9 cellular contexts compared by ENCODE assay signal in genomic region chr9:134162926-134163373, GRCh38. TPM values are rescaled to one million over a fixed set of nuclear protein-coding genes. Genes with fewer than 3 reads are reported as not detected.
DNase-seq lines count a peak whose midpoint lies in the region; ATAC-seq lines count a peak whose summit lies in the region.
"Had no signal": no experiment of that assay in that cellular context is flagged by ENCODE, and none has a peak within 500 bp of the region (broad histone marks: within the 10 kb centered on the region; RNA-seq: fewer than 3 reads in every experiment).

No MANE protein-coding gene starts in this region.

- DNase-seq in activated T-cell treated with anti-CD3 and anti-CD28 coated beads, Interleukin-2, amount 50 U/mL, for 4 hours = no peak
- DNase-seq in activated T-cell treated with anti-CD3 and anti-CD28 coated beads, Interleukin-2, amount 50 U/mL, for 1 hour = no peak
- no peak for DNase-seq in activated T-helper 2 cell treated with anti-CD3 and anti-CD28 coated beads, Interferon-gamma antibody, Interleukin-2, Interleukin-4, amounts not matched to agents 10 μg/mL and 5 μg/mL and 100 μg/mL, durations not matched to agents 14 hours and 24 hours and 36 hours (ENCODE audit: low spot score)
- DNase-seq in left kidney (ENCODE audit: low read depth, low spot score) = peak; percentile 53
- DNase-seq in NCI-H1048 (lab: John Stamatoyannopoulos, UW) = no peak
- DNase-seq: OCI-M1 had no signal

- no peak overlapping the region for H3K27ac Mint-ChIP-seq in activated T-helper 2 cell treated with anti-CD3 and anti-CD28 coated beads, Interferon-gamma antibody, Interleukin-2, Interleukin-4, amounts not matched to agents 10 μg/mL and 5 μg/mL and 100 μg/mL, durations not matched to agents 14 hours and 24 hours and 36 hours

- H3K4me1 Mint-ChIP-seq in activated T-cell treated with anti-CD3 and anti-CD28 coated beads, Interleukin-2, amount 50 U/mL, for 4 hours (ENCODE audit: low read depth) = peaks cover 15% of the 10 kb centered on the region
- peaks cover 9% of the 10 kb centered on the region for H3K4me1 Mint-ChIP-seq in activated T-helper 2 cell treated with anti-CD3 and anti-CD28 coated beads, Interferon-gamma antibody, Interleukin-2, Interleukin-4, amounts not matched to agents 10 μg/mL and 5 μg/mL and 100 μg/mL, durations not matched to agents 14 hours and 24 hours and 36 hours (ENCODE audit: low read depth)

- peak overlapping the region; percentile 60 to 66 for H3K9ac ChIP-seq in stomach smooth muscle (ENCODE audit: low read length in 2 of 2)

- intact Hi-C loops in activated T-helper 2 cell treated with anti-CD3 and anti-CD28 coated beads, Interferon-gamma antibody, Interleukin-2, Interleukin-4, amounts not matched to agents 10 μg/mL and 5 μg/mL and 100 μg/mL, durations not matched to agents 14 hours and 24 hours and 36 hours (cut with micrococcal nuclease) = loop anchor here (10.0 kb wide), 1 partner anchor 162 kb away; the partner anchor contains the start of gene RXRA

- no peaks in the 10 kb centered on the region for H3K27me3 Mint-ChIP-seq in activated T-cell treated with anti-CD3 and anti-CD28 coated beads, Interleukin-2, amount 50 U/mL, for 4 hours (ENCODE audit: low read depth)
- H3K27me3 Mint-ChIP-seq in activated T-helper 2 cell treated with anti-CD3 and anti-CD28 coated beads, Interferon-gamma antibody, Interleukin-2, Interleukin-4, amounts not matched to agents 10 μg/mL and 5 μg/mL and 100 μg/mL, durations not matched to agents 14 hours and 24 hours and 36 hours (ENCODE audit: low read depth) = no peaks in the 10 kb centered on the region

- H3K36me3 ChIP-seq in stomach smooth muscle (ENCODE audit: control insufficient read depth in 2 of 2, insufficient read depth in 2 of 2, low read length in 2 of 2) = peaks cover under 1 to 9% of the 10 kb centered on the region in 2 donors

- ATAC-seq in activated T-cell treated with anti-CD3 and anti-CD28 coated beads, Interleukin-2, amount 50 U/mL, for 4 hours = no peak
- ATAC-seq in HG02642 (IDR thresholded peaks at IDR 0.05; ENCODE audit: poor library complexity, unreplicated experiment) (no peak), HG02970 (IDR thresholded peaks at IDR 0.05; ENCODE audit: low FRiP score, unreplicated experiment) (no peak)

- no peaks in the 10 kb centered on the region for H3K27me3 ChIP-seq in stomach smooth muscle (ENCODE audit: control insufficient read depth in 1 of 2, insufficient read depth in 2 of 2, low read length in 2 of 2)

- H3K9me3 ChIP-seq in stomach smooth muscle (ENCODE audit: control insufficient read depth in 2 of 2, low read length in 2 of 2) = no peaks in the 10 kb centered on the region

- peaks cover 16% of the 10 kb centered on the region for H3K4me1 ChIP-seq in stomach smooth muscle (ENCODE audit: control insufficient read depth, insufficient read depth, low read length)

- H3K36me3 Mint-ChIP-seq in activated T-cell treated with anti-CD3 and anti-CD28 coated beads, Interleukin-2, amount 50 U/mL, for 4 hours (ENCODE audit: insufficient read depth) = peaks cover 6% of the 10 kb centered on the region
- H3K36me3 Mint-ChIP-seq in activated T-helper 2 cell treated with anti-CD3 and anti-CD28 coated beads, Interferon-gamma antibody, Interleukin-2, Interleukin-4, amounts not matched to agents 10 μg/mL and 5 μg/mL and 100 μg/mL, durations not matched to agents 14 hours and 24 hours and 36 hours (ENCODE audit: low read depth) = peaks cover 15% of the 10 kb centered on the region

- H3K27ac ChIP-seq in stomach smooth muscle (ENCODE audit: low read length) = no peak overlapping the region

- H3K4me3 Mint-ChIP-seq in activated T-cell treated with anti-CD3 and anti-CD28 coated beads, Interleukin-2, amount 50 U/mL, for 4 hours = peak overlapping the region; percentile 61
- peak overlapping the region; percentile 37 for H3K4me3 Mint-ChIP-seq in activated T-helper 2 cell treated with anti-CD3 and anti-CD28 coated beads, Interferon-gamma antibody, Interleukin-2, Interleukin-4, amounts not matched to agents 10 μg/mL and 5 μg/mL and 100 μg/mL, durations not matched to agents 14 hours and 24 hours and 36 hours (ENCODE audit: low read depth)

- H3K9me3 Mint-ChIP-seq in activated T-cell treated with anti-CD3 and anti-CD28 coated beads, Interleukin-2, amount 50 U/mL, for 4 hours = no peaks in the 10 kb centered on the region
- no peaks in the 10 kb centered on the region for H3K9me3 Mint-ChIP-seq in activated T-helper 2 cell treated with anti-CD3 and anti-CD28 coated beads, Interferon-gamma antibody, Interleukin-2, Interleukin-4, amounts not matched to agents 10 μg/mL and 5 μg/mL and 100 μg/mL, durations not matched to agents 14 hours and 24 hours and 36 hours

- H3K4me3 ChIP-seq in stomach smooth muscle (ENCODE audit: low read length in 2 of 2) = peak overlapping the region in 1 of 2 donors; percentile 54

RNA-seq across cellular contexts. Expression of gene RNU6ATAC, which starts 1.4 kb away (rescaled TPM):
- total RNA-seq in activated T-cell treated with anti-CD3 and anti-CD28 coated beads, Interleukin-2, amount 50 U/mL, for 4 hours = 10 to 100 TPM; 35.6 to 48.6 (median 43.2) TPM
- 44.0 and 58.7 TPM in 2 replicates for total RNA-seq in activated T-helper 2 cell treated with anti-CD3 and anti-CD28 coated beads, Interferon-gamma antibody, Interleukin-2, Interleukin-4, amounts not matched to agents 10 μg/mL and 5 μg/mL and 100 μg/mL, durations not matched to agents 14 hours and 24 hours and 36 hours

RNA-seq across cellular contexts. Expression of gene WDR5, which starts 27.1 kb away (rescaled TPM):
- 10 to 100 TPM; 67.7 to 84.6 (median 71.1) TPM for total RNA-seq in activated T-cell treated with anti-CD3 and anti-CD28 coated beads, Interleukin-2, amount 50 U/mL, for 4 hours
- 54.0 and 58.9 TPM in 2 replicates for total RNA-seq in activated T-helper 2 cell treated with anti-CD3 and anti-CD28 coated beads, Interferon-gamma antibody, Interleukin-2, Interleukin-4, amounts not matched to agents 10 μg/mL and 5 μg/mL and 100 μg/mL, durations not matched to agents 14 hours and 24 hours and 36 hours
